ENCODE assay signal across 1 cellular context in the genomic region with DNA sequence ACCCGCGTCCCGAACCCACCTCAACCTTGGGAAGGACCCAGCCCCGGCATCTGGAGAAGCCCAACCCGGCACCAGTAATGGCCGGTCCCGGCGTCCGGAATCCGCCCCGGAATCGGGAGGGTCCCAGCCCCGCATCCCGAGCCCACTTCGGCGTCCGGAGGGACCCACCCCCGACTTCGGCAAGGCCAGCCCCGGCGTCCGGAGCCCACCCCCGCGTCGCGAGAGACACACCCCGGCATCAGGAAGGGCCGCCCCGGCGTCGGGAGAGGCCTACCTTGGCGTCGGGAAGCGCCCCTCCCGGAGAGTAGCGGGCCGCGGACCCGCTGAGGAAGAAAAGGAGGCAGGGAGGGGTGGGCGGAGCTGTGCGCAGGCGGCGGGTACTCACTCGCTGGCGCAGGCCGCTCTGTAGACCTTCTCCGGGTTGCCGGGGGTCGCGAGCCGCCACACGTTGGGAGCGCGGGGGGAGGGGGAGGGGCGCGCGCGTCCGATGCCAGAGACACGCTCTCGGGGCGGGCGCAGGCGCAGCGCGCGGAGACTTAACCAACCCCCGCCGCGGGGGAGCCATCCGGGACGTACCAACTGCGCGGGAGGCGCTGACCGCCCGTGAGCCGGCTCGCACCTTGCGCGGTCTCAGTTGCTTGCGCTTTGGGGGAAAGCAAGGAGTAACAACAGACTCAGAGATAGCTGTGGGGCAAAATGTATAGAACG.
TF ChIP-seq lines count a peak whose summit lies in the region.

A gene (minus strand): TSS at position 515 of the 708 bp plus-strand sequence. CDS start 24,164 bp downstream, outside the sequence.

TF ChIP-seq in HepG2, 621 proteins besides CTCF, POLR2A, EP300 and RAD21 (continued from another document and continues in another):
- TF ChIP-seq ZNF766 (CRISPR knock-in tag; IDR thresholded peaks at IDR 0.05; ENCODE audit: borderline replicate concordance) = no peak; the same call in 1 of the 2 replicates
- peak in 1 of 2 experiments; percentile 77; a peak in 1 of 4 replicates for TF ChIP-seq KLF16 (CRISPR knock-in tag; IDR thresholded peaks at IDR 0.05)
- no peak for TF ChIP-seq BRD4 (CRISPR knock-in tag; IDR thresholded peaks at IDR 0.05)
- TF ChIP-seq, protein P1, sequence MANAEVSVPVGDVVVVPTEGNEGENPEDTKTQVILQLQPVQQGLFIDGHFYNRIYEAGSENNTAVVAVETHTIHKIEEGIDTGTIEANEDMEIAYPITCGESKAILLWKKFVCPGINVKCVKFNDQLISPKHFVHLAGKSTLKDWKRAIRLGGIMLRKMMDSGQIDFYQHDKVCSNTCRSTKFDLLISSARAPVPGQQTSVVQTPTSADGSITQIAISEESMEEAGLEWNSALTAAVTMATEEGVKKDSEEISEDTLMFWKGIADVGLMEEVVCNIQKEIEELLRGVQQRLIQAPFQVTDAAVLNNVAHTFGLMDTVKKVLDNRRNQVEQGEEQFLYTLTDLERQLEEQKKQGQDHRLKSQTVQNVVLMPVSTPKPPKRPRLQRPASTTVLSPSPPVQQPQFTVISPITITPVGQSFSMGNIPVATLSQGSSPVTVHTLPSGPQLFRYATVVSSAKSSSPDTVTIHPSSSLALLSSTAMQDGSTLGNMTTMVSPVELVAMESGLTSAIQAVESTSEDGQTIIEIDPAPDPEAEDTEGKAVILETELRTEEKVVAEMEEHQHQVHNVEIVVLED (CRISPR knock-in tag; IDR thresholded peaks at IDR 0.05; ENCODE audit: borderline replicate concordance) = peak; percentile 78
- TF ChIP-seq SMAD1 (CRISPR knock-in tag; IDR thresholded peaks at IDR 0.05; ENCODE audit: borderline replicate concordance, low read depth) = no peak
- no peak for TF ChIP-seq TAF15 (IDR thresholded peaks at IDR 0.05; ENCODE audit: low read depth, low read length, poor library complexity, severe bottlenecking)
- peak; percentile 6; the same call in 1 of the 2 replicates for TF ChIP-seq ETV5 (CRISPR knock-in tag; IDR thresholded peaks at IDR 0.05; ENCODE audit: borderline replicate concordance)
- TF ChIP-seq ZNF232 (CRISPR knock-in tag; IDR thresholded peaks at IDR 0.05; ENCODE audit: borderline replicate concordance) = 0 out of 2 replicates have a peak, but pooled peaks have one; percentile 52
- TF ChIP-seq, protein P2, sequence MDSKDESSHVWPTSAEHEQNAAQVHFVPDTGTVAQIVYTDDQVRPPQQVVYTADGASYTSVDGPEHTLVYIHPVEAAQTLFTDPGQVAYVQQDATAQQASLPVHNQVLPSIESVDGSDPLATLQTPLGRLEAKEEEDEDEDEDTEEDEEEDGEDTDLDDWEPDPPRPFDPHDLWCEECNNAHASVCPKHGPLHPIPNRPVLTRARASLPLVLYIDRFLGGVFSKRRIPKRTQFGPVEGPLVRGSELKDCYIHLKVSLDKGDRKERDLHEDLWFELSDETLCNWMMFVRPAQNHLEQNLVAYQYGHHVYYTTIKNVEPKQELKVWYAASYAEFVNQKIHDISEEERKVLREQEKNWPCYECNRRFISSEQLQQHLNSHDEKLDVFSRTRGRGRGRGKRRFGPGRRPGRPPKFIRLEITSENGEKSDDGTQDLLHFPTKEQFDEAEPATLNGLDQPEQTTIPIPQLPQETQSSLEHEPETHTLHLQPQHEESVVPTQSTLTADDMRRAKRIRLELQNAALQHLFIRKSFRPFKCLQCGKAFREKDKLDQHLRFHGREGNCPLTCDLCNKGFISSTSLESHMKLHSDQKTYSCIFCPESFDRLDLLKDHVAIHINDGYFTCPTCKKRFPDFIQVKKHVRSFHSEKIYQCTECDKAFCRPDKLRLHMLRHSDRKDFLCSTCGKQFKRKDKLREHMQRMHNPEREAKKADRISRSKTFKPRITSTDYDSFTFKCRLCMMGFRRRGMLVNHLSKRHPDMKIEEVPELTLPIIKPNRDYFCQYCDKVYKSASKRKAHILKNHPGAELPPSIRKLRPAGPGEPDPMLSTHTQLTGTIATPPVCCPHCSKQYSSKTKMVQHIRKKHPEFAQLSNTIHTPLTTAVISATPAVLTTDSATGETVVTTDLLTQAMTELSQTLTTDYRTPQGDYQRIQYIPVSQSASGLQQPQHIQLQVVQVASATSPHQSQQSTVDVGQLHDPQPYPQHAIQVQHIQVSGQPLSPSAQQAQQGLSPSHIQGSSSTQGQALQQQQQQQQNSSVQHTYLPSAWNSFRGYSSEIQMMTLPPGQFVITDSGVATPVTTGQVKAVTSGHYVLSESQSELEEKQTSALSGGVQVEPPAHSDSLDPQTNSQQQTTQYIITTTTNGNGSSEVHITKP (CRISPR knock-in tag; IDR thresholded peaks at IDR 0.05; ENCODE audit: low read depth) = peak; percentile 100
- TF ChIP-seq SP5 (CRISPR knock-in tag; IDR thresholded peaks at IDR 0.05; ENCODE audit: borderline replicate concordance, low read depth) = peak; percentile 60
- TF ChIP-seq, protein P3, sequence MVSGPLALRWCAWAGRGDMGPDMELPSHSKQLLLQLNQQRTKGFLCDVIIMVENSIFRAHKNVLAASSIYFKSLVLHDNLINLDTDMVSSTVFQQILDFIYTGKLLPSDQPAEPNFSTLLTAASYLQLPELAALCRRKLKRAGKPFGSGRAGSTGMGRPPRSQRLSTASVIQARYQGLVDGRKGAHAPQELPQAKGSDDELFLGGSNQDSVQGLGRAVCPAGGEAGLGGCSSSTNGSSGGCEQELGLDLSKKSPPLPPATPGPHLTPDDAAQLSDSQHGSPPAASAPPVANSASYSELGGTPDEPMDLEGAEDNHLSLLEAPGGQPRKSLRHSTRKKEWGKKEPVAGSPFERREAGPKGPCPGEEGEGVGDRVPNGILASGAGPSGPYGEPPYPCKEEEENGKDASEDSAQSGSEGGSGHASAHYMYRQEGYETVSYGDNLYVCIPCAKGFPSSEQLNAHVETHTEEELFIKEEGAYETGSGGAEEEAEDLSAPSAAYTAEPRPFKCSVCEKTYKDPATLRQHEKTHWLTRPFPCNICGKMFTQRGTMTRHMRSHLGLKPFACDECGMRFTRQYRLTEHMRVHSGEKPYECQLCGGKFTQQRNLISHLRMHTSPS (CRISPR knock-in tag; IDR thresholded peaks at IDR 0.05; ENCODE audit: low read depth) = no peak
- TF ChIP-seq KDM3A (CRISPR knock-in tag; IDR thresholded peaks at IDR 0.05; ENCODE audit: low read depth) = peak; percentile 55; the same call in 1 of the 2 replicates
- TF ChIP-seq DNMT1 (CRISPR knock-in tag; IDR thresholded peaks at IDR 0.05) = 0 out of 2 replicates have a peak, but pooled peaks have one; percentile 12
- TF ChIP-seq RXRA (CRISPR knock-in tag; IDR thresholded peaks at IDR 0.05) = peak; percentile 58
- no peak for TF ChIP-seq NFRKB (IDR thresholded peaks at IDR 0.05)
- no peak for TF ChIP-seq FOXP1 (IDR thresholded peaks at IDR 0.05)
- no peak for TF ChIP-seq FOXP1 (CRISPR knock-in tag; IDR thresholded peaks at IDR 0.05)
- TF ChIP-seq, protein P4, sequence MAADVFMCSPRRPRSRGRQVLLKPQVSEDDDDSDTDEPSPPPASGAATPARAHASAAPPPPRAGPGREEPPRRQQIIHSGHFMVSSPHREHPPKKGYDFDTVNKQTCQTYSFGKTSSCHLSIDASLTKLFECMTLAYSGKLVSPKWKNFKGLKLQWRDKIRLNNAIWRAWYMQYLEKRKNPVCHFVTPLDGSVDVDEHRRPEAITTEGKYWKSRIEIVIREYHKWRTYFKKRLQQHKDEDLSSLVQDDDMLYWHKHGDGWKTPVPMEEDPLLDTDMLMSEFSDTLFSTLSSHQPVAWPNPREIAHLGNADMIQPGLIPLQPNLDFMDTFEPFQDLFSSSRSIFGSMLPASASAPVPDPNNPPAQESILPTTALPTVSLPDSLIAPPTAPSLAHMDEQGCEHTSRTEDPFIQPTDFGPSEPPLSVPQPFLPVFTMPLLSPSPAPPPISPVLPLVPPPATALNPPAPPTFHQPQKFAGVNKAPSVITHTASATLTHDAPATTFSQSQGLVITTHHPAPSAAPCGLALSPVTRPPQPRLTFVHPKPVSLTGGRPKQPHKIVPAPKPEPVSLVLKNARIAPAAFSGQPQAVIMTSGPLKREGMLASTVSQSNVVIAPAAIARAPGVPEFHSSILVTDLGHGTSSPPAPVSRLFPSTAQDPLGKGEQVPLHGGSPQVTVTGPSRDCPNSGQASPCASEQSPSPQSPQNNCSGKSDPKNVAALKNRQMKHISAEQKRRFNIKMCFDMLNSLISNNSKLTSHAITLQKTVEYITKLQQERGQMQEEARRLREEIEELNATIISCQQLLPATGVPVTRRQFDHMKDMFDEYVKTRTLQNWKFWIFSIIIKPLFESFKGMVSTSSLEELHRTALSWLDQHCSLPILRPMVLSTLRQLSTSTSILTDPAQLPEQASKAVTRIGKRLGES (CRISPR knock-in tag; IDR thresholded peaks at IDR 0.05; ENCODE audit: borderline replicate concordance) = no peak
- TF ChIP-seq, protein P5, sequence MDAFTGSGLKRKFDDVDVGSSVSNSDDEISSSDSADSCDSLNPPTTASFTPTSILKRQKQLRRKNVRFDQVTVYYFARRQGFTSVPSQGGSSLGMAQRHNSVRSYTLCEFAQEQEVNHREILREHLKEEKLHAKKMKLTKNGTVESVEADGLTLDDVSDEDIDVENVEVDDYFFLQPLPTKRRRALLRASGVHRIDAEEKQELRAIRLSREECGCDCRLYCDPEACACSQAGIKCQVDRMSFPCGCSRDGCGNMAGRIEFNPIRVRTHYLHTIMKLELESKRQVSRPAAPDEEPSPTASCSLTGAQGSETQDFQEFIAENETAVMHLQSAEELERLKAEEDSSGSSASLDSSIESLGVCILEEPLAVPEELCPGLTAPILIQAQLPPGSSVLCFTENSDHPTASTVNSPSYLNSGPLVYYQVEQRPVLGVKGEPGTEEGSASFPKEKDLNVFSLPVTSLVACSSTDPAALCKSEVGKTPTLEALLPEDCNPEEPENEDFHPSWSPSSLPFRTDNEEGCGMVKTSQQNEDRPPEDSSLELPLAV (CRISPR knock-in tag; conservative IDR thresholded peaks at IDR 0.05; ENCODE audit: low read depth) = no peak
- TF ChIP-seq ETV6 (CRISPR knock-in tag; conservative IDR thresholded peaks at IDR 0.05) = no peak
- TF ChIP-seq, protein P6, sequence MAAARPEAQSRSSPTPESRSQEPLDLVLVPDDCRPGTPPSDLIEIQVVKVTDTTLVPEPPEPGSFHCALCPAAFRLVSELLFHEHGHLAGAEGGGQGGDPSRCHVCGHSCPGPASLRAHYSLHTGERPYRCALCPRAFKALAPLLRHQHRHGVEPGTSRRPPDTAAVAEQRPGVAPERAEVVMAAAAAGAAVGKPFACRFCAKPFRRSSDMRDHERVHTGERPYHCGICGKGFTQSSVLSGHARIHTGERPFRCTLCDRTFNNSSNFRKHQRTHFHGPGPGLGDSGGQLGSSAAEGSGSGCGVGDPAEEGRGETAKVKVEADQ (CRISPR knock-in tag; IDR thresholded peaks at IDR 0.05; ENCODE audit: borderline replicate concordance) = no peak
- TF ChIP-seq ZNF772 (CRISPR knock-in tag; IDR thresholded peaks at IDR 0.05) = peak; percentile 86
- TF ChIP-seq, protein P7, sequence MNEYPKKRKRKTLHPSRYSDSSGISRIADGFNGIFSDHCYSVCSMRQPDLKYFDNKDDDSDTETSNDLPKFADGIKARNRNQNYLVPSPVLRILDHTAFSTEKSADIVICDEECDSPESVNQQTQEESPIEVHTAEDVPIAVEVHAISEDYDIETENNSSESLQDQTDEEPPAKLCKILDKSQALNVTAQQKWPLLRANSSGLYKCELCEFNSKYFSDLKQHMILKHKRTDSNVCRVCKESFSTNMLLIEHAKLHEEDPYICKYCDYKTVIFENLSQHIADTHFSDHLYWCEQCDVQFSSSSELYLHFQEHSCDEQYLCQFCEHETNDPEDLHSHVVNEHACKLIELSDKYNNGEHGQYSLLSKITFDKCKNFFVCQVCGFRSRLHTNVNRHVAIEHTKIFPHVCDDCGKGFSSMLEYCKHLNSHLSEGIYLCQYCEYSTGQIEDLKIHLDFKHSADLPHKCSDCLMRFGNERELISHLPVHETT (CRISPR knock-in tag; conservative IDR thresholded peaks at IDR 0.05) = 0 out of 2 replicates have a peak, but pooled peaks have one; percentile 44
- TF ChIP-seq TEAD3 (CRISPR knock-in tag; optimal IDR thresholded peaks at IDR 0.05; ENCODE audit: borderline replicate concordance) = no peak
- no peak for TF ChIP-seq FOXM1 (CRISPR knock-in tag; IDR thresholded peaks at IDR 0.05)
- peak; percentile 71; the same call in 1 of the 2 replicates for TF ChIP-seq MIER3 (CRISPR knock-in tag; IDR thresholded peaks at IDR 0.05; ENCODE audit: borderline replicate concordance)
- no peak; the same call in 1 of the 2 replicates for TF ChIP-seq HDAC2 (CRISPR knock-in tag; IDR thresholded peaks at IDR 0.05)
- peak; percentile 35 for TF ChIP-seq AGO1 (IDR thresholded peaks at IDR 0.05; ENCODE audit: low read depth, low read length, poor library complexity, severe bottlenecking)
- peak; percentile 68 for TF ChIP-seq ZSCAN31 (CRISPR knock-in tag; IDR thresholded peaks at IDR 0.05; ENCODE audit: low read depth)
- TF ChIP-seq ZNF788 (CRISPR knock-in tag; IDR thresholded peaks at IDR 0.05; ENCODE audit: borderline replicate concordance) = peak; percentile 72; the same call in 1 of the 2 replicates
- TF ChIP-seq ZNF672 (CRISPR knock-in tag; IDR thresholded peaks at IDR 0.05) = peak; percentile 46; the same call in 1 of the 2 replicates
- TF ChIP-seq, protein P8, sequence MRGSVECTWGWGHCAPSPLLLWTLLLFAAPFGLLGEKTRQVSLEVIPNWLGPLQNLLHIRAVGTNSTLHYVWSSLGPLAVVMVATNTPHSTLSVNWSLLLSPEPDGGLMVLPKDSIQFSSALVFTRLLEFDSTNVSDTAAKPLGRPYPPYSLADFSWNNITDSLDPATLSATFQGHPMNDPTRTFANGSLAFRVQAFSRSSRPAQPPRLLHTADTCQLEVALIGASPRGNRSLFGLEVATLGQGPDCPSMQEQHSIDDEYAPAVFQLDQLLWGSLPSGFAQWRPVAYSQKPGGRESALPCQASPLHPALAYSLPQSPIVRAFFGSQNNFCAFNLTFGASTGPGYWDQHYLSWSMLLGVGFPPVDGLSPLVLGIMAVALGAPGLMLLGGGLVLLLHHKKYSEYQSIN (CRISPR knock-in tag; IDR thresholded peaks at IDR 0.05; ENCODE audit: borderline replicate concordance) = no peak
- TF ChIP-seq RFX5 (IDR thresholded peaks at IDR 0.05; ENCODE audit: low read depth, low read length) = no peak
- TF ChIP-seq ZNF589 (CRISPR knock-in tag; conservative IDR thresholded peaks at IDR 0.05) = no peak; the same call in 1 of the 2 replicates
- TF ChIP-seq CHD2 (IDR thresholded peaks at IDR 0.05; ENCODE audit: low read depth, low read length) = no peak
- TF ChIP-seq, protein P9, sequence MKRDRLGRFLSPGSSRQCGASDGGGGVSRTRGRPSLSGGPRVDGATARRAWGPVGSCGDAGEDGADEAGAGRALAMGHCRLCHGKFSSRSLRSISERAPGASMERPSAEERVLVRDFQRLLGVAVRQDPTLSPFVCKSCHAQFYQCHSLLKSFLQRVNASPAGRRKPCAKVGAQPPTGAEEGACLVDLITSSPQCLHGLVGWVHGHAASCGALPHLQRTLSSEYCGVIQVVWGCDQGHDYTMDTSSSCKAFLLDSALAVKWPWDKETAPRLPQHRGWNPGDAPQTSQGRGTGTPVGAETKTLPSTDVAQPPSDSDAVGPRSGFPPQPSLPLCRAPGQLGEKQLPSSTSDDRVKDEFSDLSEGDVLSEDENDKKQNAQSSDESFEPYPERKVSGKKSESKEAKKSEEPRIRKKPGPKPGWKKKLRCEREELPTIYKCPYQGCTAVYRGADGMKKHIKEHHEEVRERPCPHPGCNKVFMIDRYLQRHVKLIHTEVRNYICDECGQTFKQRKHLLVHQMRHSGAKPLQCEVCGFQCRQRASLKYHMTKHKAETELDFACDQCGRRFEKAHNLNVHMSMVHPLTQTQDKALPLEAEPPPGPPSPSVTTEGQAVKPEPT (CRISPR knock-in tag; IDR thresholded peaks at IDR 0.05; ENCODE audit: low read depth) = no peak
- TF ChIP-seq NCOA1 (CRISPR knock-in tag; IDR thresholded peaks at IDR 0.05) = no peak
- TF ChIP-seq ZNF44 (CRISPR knock-in tag; IDR thresholded peaks at IDR 0.05) = no peak
